Comparison of ENCODE assay signal across 8 cellular contexts in the genomic region with DNA sequence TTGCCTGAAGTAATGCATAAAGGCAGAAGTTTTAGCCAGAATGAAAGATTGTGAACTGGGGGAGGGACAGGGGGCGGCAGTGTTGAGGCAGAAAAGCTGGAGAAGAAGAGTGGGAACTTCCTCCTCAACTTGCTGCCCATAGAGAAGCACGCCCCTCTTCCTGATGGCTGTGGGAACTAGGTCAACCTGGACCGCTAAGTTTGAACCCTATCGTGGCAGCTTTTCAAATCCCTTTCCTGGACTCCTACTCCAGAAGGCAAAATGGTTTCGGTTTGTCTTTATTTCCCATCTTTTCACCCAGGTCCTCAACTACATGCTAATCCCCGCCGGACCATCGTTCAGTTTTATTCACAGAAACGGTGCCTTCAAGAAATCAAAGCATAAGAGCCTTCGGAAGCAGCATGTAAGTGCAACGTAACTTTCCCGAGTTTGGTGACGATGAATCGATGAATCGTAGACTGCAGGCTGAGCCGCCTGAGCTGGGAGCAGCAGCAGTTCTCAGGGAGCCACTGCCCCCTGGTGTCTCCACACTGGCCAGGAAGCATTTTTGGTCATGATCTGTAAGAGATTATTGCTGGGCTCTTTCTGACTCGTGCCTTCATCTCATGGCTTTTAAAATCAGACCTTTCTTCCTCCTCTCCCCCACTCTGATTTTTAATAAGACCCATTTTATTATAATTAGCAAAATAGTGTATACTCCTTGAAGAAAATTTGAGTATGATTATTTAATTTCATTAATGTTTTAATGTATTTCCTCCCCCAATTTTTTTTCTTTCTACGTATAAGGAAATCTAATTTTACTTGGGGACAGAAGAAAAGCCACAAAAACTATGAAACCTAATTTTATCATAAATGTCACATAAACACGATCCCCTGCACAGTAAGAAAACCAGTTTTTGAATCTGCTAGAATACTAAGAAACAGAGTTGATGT. TPM values are rescaled to one million over a fixed set of nuclear protein-coding genes. Genes with fewer than 3 reads are reported as not detected.
A peak's percentile ranks its signal among the peaks of the same experiment; 100 is the strongest.
DNase-seq lines count a peak whose midpoint lies in the region; ATAC-seq and TF ChIP-seq lines count a peak whose summit lies in the region.

No MANE protein-coding gene starts in this region.

- no peaks in the 10 kb centered on the region for H3K27me3 ChIP-seq in kidney epithelial cell (ENCODE audit: control insufficient read depth, insufficient read depth, low read length)

- peak; percentile 82 for DNase-seq in AG08396 (ENCODE audit: low spot score)
- peak; percentile 74 for DNase-seq in NCI-H345 (lab: John Stamatoyannopoulos, UW)
- DNase-seq in chondrocyte (ENCODE audit: low spot score), result no peak
- peak; percentile 44 for DNase-seq in kidney epithelial cell (ENCODE audit: low read depth)
- peak; percentile 72 to 77 for DNase-seq in stimulated activated CD4-positive, alpha-beta T cell treated with anti-CD3 and anti-CD28 coated beads, Interleukin-15, amount 100 ng/mL, for 48 hours (ENCODE audit: low read depth in 2 of 2)

- peaks cover 4% of the 10 kb centered on the region for H3K27me3 Mint-ChIP-seq in chondrocyte (ENCODE audit: low read depth)

- peak overlapping the region; percentile 87 for H3K27ac Mint-ChIP-seq in chondrocyte (ENCODE audit: unreplicated experiment)

- H3K4me3 ChIP-seq in kidney epithelial cell (ENCODE audit: low read depth, low read length), result peak overlapping the region; percentile 71

- H3K9me3 Mint-ChIP-seq in chondrocyte (ENCODE audit: low read depth), result no peaks in the 10 kb centered on the region

- H3K4me3 Mint-ChIP-seq in chondrocyte (ENCODE audit: unreplicated experiment), result peak overlapping the region; percentile 87

- ATAC-seq in GM18873 (IDR thresholded peaks at IDR 0.05; ENCODE audit: low FRiP score, unreplicated experiment), result peak; percentile 93
- peak; percentile 95 for ATAC-seq in HG03196 (IDR thresholded peaks at IDR 0.05; ENCODE audit: unreplicated experiment)
- peak; percentile 93 to 96 for ATAC-seq in activated CD4-positive, CD25-positive, alpha-beta regulatory T cell treated with anti-CD3 and anti-CD28 coated beads, Interleukin-2, amount 50 U/mL, for 24 hours

- TF ChIP-seq CTCF in chondrocyte (IDR thresholded peaks at IDR 0.05) (peak; percentile 97), kidney epithelial cell (IDR thresholded peaks at IDR 0.05; ENCODE audit: insufficient read depth, low read length, poor library complexity, severe bottlenecking) (peak; percentile 96)

- H3K4me1 Mint-ChIP-seq in chondrocyte (ENCODE audit: low read depth), result peaks cover 8% of the 10 kb centered on the region

- no peaks in the 10 kb centered on the region for H3K36me3 Mint-ChIP-seq in chondrocyte (ENCODE audit: low read depth)

- no peaks in the 10 kb centered on the region for H3K36me3 ChIP-seq in kidney epithelial cell (ENCODE audit: control insufficient read depth, insufficient read depth, low read length)

RNA-seq across cellular contexts. Expression of a gene that starts 21.4 kb away (rescaled TPM):
- not detected in 3 replicates for total RNA-seq in chondrocyte
- total RNA-seq in kidney epithelial cell, result not detected in 2 replicates
